In the genomic region with DNA sequence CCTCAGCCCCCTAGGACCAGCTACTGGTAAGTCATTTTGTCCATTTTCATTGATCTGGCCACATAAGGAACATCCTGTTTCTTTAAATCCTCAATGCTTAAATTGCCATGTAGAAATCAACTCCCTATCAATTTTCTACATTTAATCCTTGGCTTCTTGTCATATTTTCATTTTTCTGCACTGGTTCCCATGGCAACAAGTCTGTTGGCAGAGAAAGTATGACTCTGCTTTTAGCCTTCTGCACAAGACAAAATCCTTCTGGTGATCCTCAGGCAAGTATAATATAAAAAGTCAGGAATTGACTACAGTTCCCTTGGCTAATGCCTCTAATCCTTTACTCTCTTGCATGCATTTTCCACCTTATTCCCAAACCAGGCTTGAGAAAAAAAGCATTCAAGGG, we compare ENCODE assay signal across 13 cellular contexts.
DNase-seq lines count a peak whose midpoint lies in the region; ATAC-seq and TF ChIP-seq lines count a peak whose summit lies in the region.
"Had no signal": no experiment of that assay in that cellular context is flagged by ENCODE, and none has a peak within 500 bp of the region (broad histone marks: within the 10 kb centered on the region; RNA-seq: fewer than 3 reads in every experiment).

No MANE protein-coding gene starts in this region.

- H3K36me3 ChIP-seq in cardiac muscle cell (no peaks in the 10 kb centered on the region), left lung (peaks cover 0 to 12% of the 10 kb centered on the region in 2 donors), SJCRH30 (peaks cover 2% of the 10 kb centered on the region; the same call in 1 of the 2 replicates)

- DNase-seq in cardiac muscle cell (ENCODE audit: low read depth in 1 of 2, low spot score in 1 of 2), result peak in 1 of 2 donors; percentile 86
- DNase-seq in cardiac septum (ENCODE audit: low spot score), result no peak
- DNase-seq in left lung, result no peak
- DNase-seq in SJCRH30, result no peak
- no peak for DNase-seq in NK-92 treated with Interleukin-12 subunit alpha and Interleukin-12 subunit beta, amount 100 ng/mL, for 24 hours (lab: John Stamatoyannopoulos, UW)
- no peak for DNase-seq in activated CD8-positive, alpha-beta memory T cell treated with anti-CD3 and anti-CD28 coated beads for 24 hours
- DNase-seq: GF-D8, kidney glomerular epithelial cell, NCI-H69, posterior cingulate gyrus, trophoblast cell had no signal

- ATAC-seq in left lung (peak; percentile 41), GM19455 (IDR thresholded peaks at IDR 0.05; ENCODE audit: unreplicated experiment) (no peak)

- H3K9me3 ChIP-seq in cardiac muscle cell (ENCODE audit: low read depth), result no peaks in the 10 kb centered on the region
- H3K9me3 ChIP-seq in left lung, result no peaks in the 10 kb centered on the region
- no peaks in the 10 kb centered on the region for H3K9me3 ChIP-seq in SJCRH30 (replicated peaks)

- H3K27ac ChIP-seq in cardiac muscle cell (peak overlapping the region; percentile 83), cingulate gyrus (ENCODE audit: low read depth, low read length) (peak overlapping the region; percentile 67), left lung (peak overlapping the region; percentile 20 to 54), SJCRH30 (no peak overlapping the region)

- H3K27me3 ChIP-seq in cardiac muscle cell, result no peaks in the 10 kb centered on the region
- no peaks in the 10 kb centered on the region for H3K27me3 ChIP-seq in left lung
- H3K27me3 ChIP-seq in SJCRH30, result no peaks in the 10 kb centered on the region

- intact Hi-C loops in cardiac septum (cut with DNase I), result no loop called here
- intact Hi-C loops in left lung (cut with DNase I), result no loop called here

- no peak for TF ChIP-seq CTCF in cardiac muscle cell (IDR thresholded peaks at IDR 0.05; ENCODE audit: low read depth, low read length)
- TF ChIP-seq CTCF in left lung (IDR thresholded peaks at IDR 0.05), result no peak

- H3K4me3 ChIP-seq in cardiac muscle cell (no peak overlapping the region), left lung (no peak overlapping the region), SJCRH30 (no peak overlapping the region)

- H3K4me1 ChIP-seq in cardiac muscle cell (ENCODE audit: low read depth) (peaks cover 28% of the 10 kb centered on the region), left lung (no peaks in the 10 kb centered on the region), SJCRH30 (no peaks in the 10 kb centered on the region)
